1 cellular context compared by ENCODE assay signal in genomic region chr6:105430685-105431084, GRCh38.
TF ChIP-seq lines count a peak whose summit lies in the region.

No MANE protein-coding gene starts in this region.

TF ChIP-seq in K562, 482 proteins besides CTCF, POLR2A, EP300 and RAD21:
- TF ChIP-seq ZNF592 (IDR thresholded peaks at IDR 0.05) (no peak), SFPQ (IDR thresholded peaks at IDR 0.05; ENCODE audit: low read depth, low read length) (no peak), ZBED1 (IDR thresholded peaks at IDR 0.05) (no peak), KLF10 (CRISPR knock-in tag; IDR thresholded peaks at IDR 0.05) (no peak), EP400 (IDR thresholded peaks at IDR 0.05) (no peak), ZNF175 (CRISPR knock-in tag; IDR thresholded peaks at IDR 0.05; ENCODE audit: low read depth) (no peak), ELF1 (tag; IDR thresholded peaks at IDR 0.05) (no peak), DPF2 (IDR thresholded peaks at IDR 0.05) (no peak), CHD7 (IDR thresholded peaks at IDR 0.05; ENCODE audit: low read depth, low read length) (no peak), HNRNPUL1 (IDR thresholded peaks at IDR 0.05; ENCODE audit: low read length) (no peak), MYC (IDR thresholded peaks at IDR 0.05; ENCODE audit: low read depth, low read length) (no peak), MYC (CRISPR knock-in tag; IDR thresholded peaks at IDR 0.05; ENCODE audit: borderline replicate concordance, low read depth) (no peak), DNMT1 (IDR thresholded peaks at IDR 0.05) (no peak), NFE2 (IDR thresholded peaks at IDR 0.05; ENCODE audit: low read depth) (no peak), MTA3 (IDR thresholded peaks at IDR 0.05; ENCODE audit: borderline replicate concordance) (no peak), GTF2E2 (tag; IDR thresholded peaks at IDR 0.05) (no peak), THAP12 (CRISPR knock-in tag; IDR thresholded peaks at IDR 0.05) (no peak)
- TF ChIP-seq, protein P1, sequence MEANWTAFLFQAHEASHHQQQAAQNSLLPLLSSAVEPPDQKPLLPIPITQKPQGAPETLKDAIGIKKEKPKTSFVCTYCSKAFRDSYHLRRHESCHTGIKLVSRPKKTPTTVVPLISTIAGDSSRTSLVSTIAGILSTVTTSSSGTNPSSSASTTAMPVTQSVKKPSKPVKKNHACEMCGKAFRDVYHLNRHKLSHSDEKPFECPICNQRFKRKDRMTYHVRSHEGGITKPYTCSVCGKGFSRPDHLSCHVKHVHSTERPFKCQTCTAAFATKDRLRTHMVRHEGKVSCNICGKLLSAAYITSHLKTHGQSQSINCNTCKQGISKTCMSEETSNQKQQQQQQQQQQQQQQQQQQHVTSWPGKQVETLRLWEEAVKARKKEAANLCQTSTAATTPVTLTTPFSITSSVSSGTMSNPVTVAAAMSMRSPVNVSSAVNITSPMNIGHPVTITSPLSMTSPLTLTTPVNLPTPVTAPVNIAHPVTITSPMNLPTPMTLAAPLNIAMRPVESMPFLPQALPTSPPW (CRISPR knock-in tag; IDR thresholded peaks at IDR 0.05): no peak
- TF ChIP-seq, protein P2, sequence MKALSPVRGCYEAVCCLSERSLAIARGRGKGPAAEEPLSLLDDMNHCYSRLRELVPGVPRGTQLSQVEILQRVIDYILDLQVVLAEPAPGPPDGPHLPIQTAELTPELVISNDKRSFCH (CRISPR knock-in tag; IDR thresholded peaks at IDR 0.05): no peak
- TF ChIP-seq, protein P2 (tag; IDR thresholded peaks at IDR 0.05): no peak
